1 cellular context compared by ENCODE assay signal in genomic region chr20:24491043-24491756, GRCh38.
TF ChIP-seq lines count a peak whose summit lies in the region.

No MANE protein-coding gene starts in this region.

TF ChIP-seq in H1, 55 proteins besides CTCF, POLR2A, EP300 and RAD21 (continued from another document):
- TF ChIP-seq E2F6 (IDR thresholded peaks at IDR 0.05) (no peak), FOSL1 (IDR thresholded peaks at IDR 0.05; ENCODE audit: insufficient read depth, low read depth, low read length) (no peak), MAX (IDR thresholded peaks at IDR 0.05) (no peak), NRF1 (IDR thresholded peaks at IDR 0.05; ENCODE audit: low read depth, low read length) (no peak), ASH2L (IDR thresholded peaks at IDR 0.05; ENCODE audit: low read length) (no peak), RFX5 (IDR thresholded peaks at IDR 0.05; ENCODE audit: borderline replicate concordance, low read depth, low read length) (no peak)
TF ChIP-seq in H1: peak in this region for 0.
